ENCODE assay signal across 11 cellular contexts in the genomic region with DNA sequence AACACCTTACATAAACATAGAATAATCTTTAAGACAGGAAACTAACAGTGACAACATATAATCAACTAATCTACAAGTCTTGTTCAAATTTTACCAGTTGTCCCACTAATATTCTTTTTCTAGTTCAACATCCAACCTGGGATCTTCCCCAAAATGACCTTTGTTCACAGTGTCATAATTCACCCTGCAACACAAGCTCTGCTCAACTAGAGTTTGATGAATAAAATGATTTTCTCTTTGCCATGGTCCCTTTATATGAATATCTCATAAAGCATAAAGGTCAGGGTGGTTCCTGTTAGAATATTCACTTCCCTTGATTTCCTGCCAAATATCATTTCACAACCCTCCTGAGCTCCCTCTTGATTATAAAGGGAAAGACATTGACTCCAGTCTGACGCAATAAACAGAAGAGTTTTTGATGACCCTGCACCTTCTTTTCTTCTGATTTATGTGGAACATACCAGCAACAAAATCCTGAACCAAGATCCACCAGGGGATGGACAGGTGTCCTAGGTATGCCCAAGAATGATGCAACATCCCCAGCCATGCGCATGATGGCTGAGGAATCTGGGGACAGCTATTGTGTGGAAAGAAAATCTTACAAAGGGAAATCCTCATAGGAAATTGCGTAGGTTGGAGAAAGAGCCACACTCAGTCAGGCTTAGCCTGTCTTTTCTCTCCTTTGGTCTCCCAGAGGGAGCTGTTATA. TPM values are rescaled to one million over a fixed set of nuclear protein-coding genes. Genes with fewer than 3 reads are reported as not detected.
DNase-seq lines count a peak whose midpoint lies in the region; ATAC-seq, FAIRE-seq and TF ChIP-seq lines count a peak whose summit lies in the region.
"Had no signal": no experiment of that assay in that cellular context is flagged by ENCODE, and none has a peak within 500 bp of the region (broad histone marks: within the 10 kb centered on the region; RNA-seq: fewer than 3 reads in every experiment).

No MANE protein-coding gene starts in this region.

- H3K4me3 Mint-ChIP-seq in brain: no peak overlapping the region
- H3K4me3 Mint-ChIP-seq: activated CD4-positive, alpha-beta T cell treated with anti-CD3 and anti-CD28 coated beads for 36 hours; activated naive CD8-positive, alpha-beta T cell treated with anti-CD3 and anti-CD28 coated beads, Interleukin-2, amount 50 U/mL, for 24 hours had no signal

- peak; percentile 26 for DNase-seq in activated CD8-positive, alpha-beta memory T cell treated with anti-CD3 and anti-CD28 coated beads for 24 hours
- no peak for DNase-seq in activated CD8-positive, alpha-beta memory T cell treated with anti-CD3 and anti-CD28 coated beads, Interleukin-2, amount 50 U/mL, for 4 hours
- DNase-seq in iris pigment epithelial cell (ENCODE audit: low read depth) (peak; percentile 90), superior temporal gyrus (ENCODE audit: extremely low spot score) (peak; percentile 12), ureter (ENCODE audit: low spot score) (no peak), GM12891 (ENCODE audit: insufficient read length, low spot score) (no peak)
- DNase-seq: activated CD4-positive, alpha-beta T cell treated with anti-CD3 and anti-CD28 coated beads for 36 hours; activated naive CD8-positive, alpha-beta T cell treated with anti-CD3 and anti-CD28 coated beads, Interleukin-2, amount 50 U/mL, for 24 hours; naive B cell had no signal

- H3K27ac Mint-ChIP-seq in brain: peak overlapping the region in 3 of 5 experiments; percentile 74 to 84 (median 82)
- H3K27ac Mint-ChIP-seq: activated CD4-positive, alpha-beta T cell treated with anti-CD3 and anti-CD28 coated beads for 36 hours; activated naive CD8-positive, alpha-beta T cell treated with anti-CD3 and anti-CD28 coated beads, Interleukin-2, amount 50 U/mL, for 24 hours had no signal

- no peak for FAIRE-seq in GM12891 (lab: Jason Lieb, UNC)

- peaks cover 72% of the 10 kb centered on the region for H3K4me1 Mint-ChIP-seq in brain

- no peaks in the 10 kb centered on the region for H3K27me3 Mint-ChIP-seq in brain
- H3K27me3 Mint-ChIP-seq: naive B cell had no signal

- ATAC-seq in HG03108 (IDR thresholded peaks at IDR 0.05; ENCODE audit: unreplicated experiment): no peak
- ATAC-seq: activated CD4-positive, alpha-beta T cell treated with anti-CD3 and anti-CD28 coated beads for 36 hours; activated naive CD8-positive, alpha-beta T cell treated with anti-CD3 and anti-CD28 coated beads, Interleukin-2, amount 50 U/mL, for 24 hours had no signal

- H3K9me3 Mint-ChIP-seq in brain: no peaks in the 10 kb centered on the region
- H3K9me3 Mint-ChIP-seq: activated naive CD8-positive, alpha-beta T cell treated with anti-CD3 and anti-CD28 coated beads, Interleukin-2, amount 50 U/mL, for 24 hours; naive B cell had no signal

- TF ChIP-seq POLR2A in GM12891 (IDR thresholded peaks at IDR 0.05; ENCODE audit: low read depth, low read length): no peak

- no peaks in the 10 kb centered on the region for H3K36me3 Mint-ChIP-seq in brain

- no peak for TF ChIP-seq CTCF in brain (conservative IDR thresholded peaks at IDR 0.05)

TF ChIP-seq in GM12891, 5 proteins besides CTCF, POLR2A, EP300 and RAD21:
- TF ChIP-seq PAX5 (IDR thresholded peaks at IDR 0.05; ENCODE audit: insufficient read depth, low read length, severe bottlenecking) (no peak), POU2F2 (IDR thresholded peaks at IDR 0.05; ENCODE audit: low read depth, low read length) (no peak), POLR2AphosphoS5 (IDR thresholded peaks at IDR 0.05; ENCODE audit: low read depth, low read length) (no peak), SPI1 (IDR thresholded peaks at IDR 0.05; ENCODE audit: low read depth, low read length) (no peak)
TF ChIP-seq in GM12891: peak in this region for 0.

RNA-seq across cellular contexts. Expression of a gene that starts 18.6 kb away (rescaled TPM):
- 6.2 TPM for polyA plus RNA-seq in brain (ENCODE audit: insufficient read depth, low read depth, low replicate concordance)
- total RNA-seq in ureter: 10.2 TPM
- polyA plus RNA-seq in GM12891 (2012; ENCODE audit: low read depth, missing spikeins): 42.4 TPM

RNA-seq across cellular contexts. Expression of a gene that starts 31.4 kb away (rescaled TPM):
- not detected for polyA plus RNA-seq in brain (ENCODE audit: insufficient read depth, low read depth, low replicate concordance)
- not detected for total RNA-seq in ureter
- not detected for polyA plus RNA-seq in GM12891 (2012; ENCODE audit: low read depth, missing spikeins)
- total RNA-seq: activated CD4-positive, alpha-beta T cell treated with anti-CD3 and anti-CD28 coated beads for 36 hours had no signal

RNA-seq across cellular contexts. Expression of a gene that starts 44.6 kb away (rescaled TPM):
- 5.4 TPM for polyA plus RNA-seq in brain (ENCODE audit: insufficient read depth, low read depth, low replicate concordance)
- 4.0 TPM for total RNA-seq in ureter
- polyA plus RNA-seq in GM12891 (2012; ENCODE audit: low read depth, missing spikeins): 7.0 TPM

RNA-seq across cellular contexts. Expression of a gene that starts 46.0 kb away (rescaled TPM):
- polyA plus RNA-seq in brain (ENCODE audit: insufficient read depth, low read depth, low replicate concordance): 15.9 TPM
- 4.1 TPM for total RNA-seq in ureter
- 15.8 TPM for polyA plus RNA-seq in GM12891 (2012; ENCODE audit: low read depth, missing spikeins)

Comparison
In these comparisons a context has a peak if more than half of its experiments do, and no peak if none do; other contexts are left out.
1. DNase-seq: peak in activated CD8-positive, alpha-beta memory T cell treated with anti-CD3 and anti-CD28 coated beads for 24 hours (single experiment), iris pigment epithelial cell (single experiment) and superior temporal gyrus (single experiment); none in activated CD8-positive, alpha-beta memory T cell treated with anti-CD3 and anti-CD28 coated beads, Interleukin-2, amount 50 U/mL, for 4 hours (single experiment), ureter (single experiment) and GM12891 (single experiment).